ENCODE assay signal across 30 cellular contexts in genomic region chr1:5821496-5822176, GRCh38.
"Had no signal": no experiment of that assay in that cellular context is flagged by ENCODE, and none has a peak within 500 bp of the region (broad histone marks: within the 10 kb centered on the region; RNA-seq: fewer than 3 reads in every experiment).

No MANE protein-coding gene starts in this region.

- H3K4me1 ChIP-seq: foreskin keratinocyte, heart left ventricle, lower lobe of right lung, parathyroid adenoma, suprapubic skin, tibial nerve had no signal

- H3K27ac ChIP-seq: brain microvascular endothelial cell, foreskin keratinocyte, heart left ventricle, lower lobe of right lung, parathyroid adenoma, suprapubic skin, tibial nerve, WERI-Rb-1 had no signal

- H3K9me3 ChIP-seq: heart left ventricle, lower lobe of right lung, suprapubic skin had no signal

- H3K4me1 Mint-ChIP-seq: activated naive CD8-positive, alpha-beta T cell treated with anti-CD3 and anti-CD28 coated beads for 36 hours; endodermal cell; naive thymus-derived CD8-positive, alpha-beta T cell; neural crest cell had no signal

- H3K4me3 Mint-ChIP-seq: activated naive CD4-positive, alpha-beta T cell treated with anti-CD3 and anti-CD28 coated beads for 36 hours; activated naive CD8-positive, alpha-beta T cell treated with anti-CD3 and anti-CD28 coated beads for 36 hours; endodermal cell; naive thymus-derived CD8-positive, alpha-beta T cell; neural crest cell had no signal

- H3K4me3 ChIP-seq: heart left ventricle, lower lobe of right lung, suprapubic skin, tibial nerve had no signal

- ATAC-seq: activated CD4-positive, CD25-positive, alpha-beta regulatory T cell treated with anti-CD3 and anti-CD28 coated beads, Interleukin-2, amount 50 U/mL, for 24 hours; esophagus mucosa; foreskin keratinocyte; heart left ventricle; left lobe of liver; lower lobe of right lung; naive thymus-derived CD8-positive, alpha-beta T cell; right cardiac atrium had no signal

- DNase-seq: activated CD4-positive, alpha-beta T cell treated with anti-CD3 and anti-CD28 coated beads for 48 hours; activated CD4-positive, alpha-beta T cell treated with anti-CD3 and anti-CD28 coated beads, Interleukin-2, amount 50 U/mL, for 48 hours; activated CD8-positive, alpha-beta memory T cell treated with anti-CD3 and anti-CD28 coated beads for 24 hours; activated effector memory CD4-positive, alpha-beta T cell treated with Interleukin-2 at 50 U/mL for 16 hours; activated naive CD4-positive, alpha-beta T cell treated with anti-CD3 and anti-CD28 coated beads for 36 hours; activated naive CD8-positive, alpha-beta T cell treated with anti-CD3 and anti-CD28 coated beads for 36 hours; amniotic stem cell; brain microvascular endothelial cell; endodermal cell; foreskin keratinocyte; heart left ventricle; hypothalamus; kidney glomerular epithelial cell; lower lobe of right lung; mesenchymal stem cell; naive thymus-derived CD8-positive, alpha-beta T cell; occipital lobe; stimulated activated CD4-positive, alpha-beta T cell treated with anti-CD3 and anti-CD28 coated beads, Interleukin-15, amount 100 ng/mL, for 24 hours; stimulated activated CD4-positive, alpha-beta T cell treated with anti-CD3 and anti-CD28 coated beads, Interleukin-2, amount 100 ng/mL, for 24 hours; stimulated activated naive CD4-positive, alpha-beta T cell; T1000; WERI-Rb-1 had no signal

- H3K27me3 ChIP-seq: brain microvascular endothelial cell, foreskin keratinocyte, tibial nerve had no signal

- H3K27ac Mint-ChIP-seq: activated naive CD4-positive, alpha-beta T cell treated with anti-CD3 and anti-CD28 coated beads for 36 hours; activated naive CD8-positive, alpha-beta T cell treated with anti-CD3 and anti-CD28 coated beads for 36 hours; endodermal cell; naive thymus-derived CD8-positive, alpha-beta T cell had no signal

- H3K36me3 Mint-ChIP-seq: activated naive CD8-positive, alpha-beta T cell treated with anti-CD3 and anti-CD28 coated beads for 36 hours had no signal

- H3K36me3 ChIP-seq: brain microvascular endothelial cell, heart left ventricle, lower lobe of right lung, suprapubic skin, tibial nerve, WERI-Rb-1 had no signal
